8 cellular contexts compared by ENCODE assay signal in genomic region chr4:2243682-2244380, GRCh38. TPM values are rescaled to one million over a fixed set of nuclear protein-coding genes. Genes with fewer than 3 reads are reported as not detected.
DNase-seq lines count a peak whose midpoint lies in the region; ATAC-seq and TF ChIP-seq lines count a peak whose summit lies in the region.

No MANE protein-coding gene starts in this region.

- H3K79me2 ChIP-seq in KMS-11 (ENCODE audit: insufficient read depth, low read depth) = peaks cover 26% of the 10 kb centered on the region

- H3K4me1 Mint-ChIP-seq in activated CD8-positive, alpha-beta memory T cell treated with anti-CD3 and anti-CD28 coated beads, Interleukin-2, amount 10 ng/mL, durations not matched to agents 7 days and 5 days = peaks cover 30% of the 10 kb centered on the region
- H3K4me1 Mint-ChIP-seq in stimulated activated naive B cell treated with anti-CD40 and anti-IgM and Interleukin-4, amounts not matched to agents 10 μg/mL and 1 μg/mL and 100 μg/mL, for 72 hours = peaks cover 23 to 38% of the 10 kb centered on the region in 2 donors

- H3K9me3 ChIP-seq in left ventricle myocardium inferior (replicated peaks) = no peaks in the 10 kb centered on the region

- TF ChIP-seq CTCF in KMS-11 (conservative IDR thresholded peaks at IDR 0.05; ENCODE audit: low read depth, low read length) (0 out of 2 replicates have a peak, but pooled peaks have one; percentile 16), left ventricle myocardium inferior (IDR thresholded peaks at IDR 0.05; ENCODE audit: borderline replicate concordance) (peak; percentile 47)

- H3K36me3 ChIP-seq in KMS-11 (ENCODE audit: insufficient read depth) (no peaks in the 10 kb centered on the region), left ventricle myocardium inferior (peaks cover 12% of the 10 kb centered on the region)

- DNase-seq in DMS53 treated with DMSO at 0.1 percent for 48 hours (lab: John Stamatoyannopoulos, UW; ENCODE audit: unreplicated experiment) (peak; percentile 10), left ventricle myocardium inferior (peak; percentile 50)
- peak; percentile 47 for DNase-seq in activated CD8-positive, alpha-beta memory T cell treated with anti-CD3 and anti-CD28 coated beads, Interleukin-2, amount 10 ng/mL, durations not matched to agents 7 days and 5 days
- DNase-seq in stimulated activated naive B cell treated with anti-CD40 and anti-IgM and Interleukin-4, amounts not matched to agents 10 μg/mL and 1 μg/mL and 100 μg/mL, for 72 hours = no peak

- no peak overlapping the region for H3K27ac Mint-ChIP-seq in activated CD8-positive, alpha-beta memory T cell treated with anti-CD3 and anti-CD28 coated beads, Interleukin-2, amount 10 ng/mL, durations not matched to agents 7 days and 5 days
- H3K27ac Mint-ChIP-seq in stimulated activated naive B cell treated with anti-CD40 and anti-IgM and Interleukin-4, amounts not matched to agents 10 μg/mL and 1 μg/mL and 100 μg/mL, for 72 hours = peak overlapping the region; percentile 33

- H3K4me3 ChIP-seq in KMS-11 (IDR thresholded peaks at IDR 0.05; ENCODE audit: insufficient read depth, low read depth, low read length) (no peak overlapping the region), left ventricle myocardium inferior (no peak overlapping the region)

- CTCF ChIA-PET in activated CD8-positive, alpha-beta memory T cell treated with anti-CD3 and anti-CD28 coated beads, Interleukin-2, amount 10 ng/mL, durations not matched to agents 7 days and 5 days (lab: Charles Lee) = interaction anchor here (1.1 kb wide), 1 partner anchor 18 kb away, joined by 3 read pairs; the partner anchor contains the start of gene MXD4

- no peak overlapping the region for H3K4me3 Mint-ChIP-seq in activated CD8-positive, alpha-beta memory T cell treated with anti-CD3 and anti-CD28 coated beads, Interleukin-2, amount 10 ng/mL, durations not matched to agents 7 days and 5 days
- H3K4me3 Mint-ChIP-seq in stimulated activated naive B cell treated with anti-CD40 and anti-IgM and Interleukin-4, amounts not matched to agents 10 μg/mL and 1 μg/mL and 100 μg/mL, for 72 hours = peak overlapping the region; percentile 20 to 30

- H3K4me1 ChIP-seq in KMS-11 (ENCODE audit: low read depth, poor library complexity, severe bottlenecking) (peaks cover 37% of the 10 kb centered on the region), left ventricle myocardium inferior (peaks cover 74% of the 10 kb centered on the region)

- H3K9me3 Mint-ChIP-seq in activated CD8-positive, alpha-beta memory T cell treated with anti-CD3 and anti-CD28 coated beads, Interleukin-2, amount 10 ng/mL, durations not matched to agents 7 days and 5 days (ENCODE audit: low read depth) = no peaks in the 10 kb centered on the region
- H3K9me3 Mint-ChIP-seq in stimulated activated naive B cell treated with anti-CD40 and anti-IgM and Interleukin-4, amounts not matched to agents 10 μg/mL and 1 μg/mL and 100 μg/mL, for 72 hours = no peaks in the 10 kb centered on the region

- H3K27me3 ChIP-seq in KMS-11 (ENCODE audit: insufficient read depth, low read depth) = no peaks in the 10 kb centered on the region
- no peaks in the 10 kb centered on the region for H3K27me3 ChIP-seq in left ventricle myocardium inferior (ENCODE audit: low read depth)

- H2AFZ ChIP-seq in KMS-11 (ENCODE audit: low read depth) = no peak overlapping the region; the same call in 1 of the 2 replicates

- peak overlapping the region; percentile 33; the same call in 1 of the 2 replicates for H3K4me2 ChIP-seq in KMS-11

- no peak overlapping the region for H3K9ac ChIP-seq in KMS-11

- H3K27me3 Mint-ChIP-seq in activated CD8-positive, alpha-beta memory T cell treated with anti-CD3 and anti-CD28 coated beads, Interleukin-2, amount 10 ng/mL, durations not matched to agents 7 days and 5 days = no peaks in the 10 kb centered on the region
- H3K27me3 Mint-ChIP-seq in stimulated activated naive B cell treated with anti-CD40 and anti-IgM and Interleukin-4, amounts not matched to agents 10 μg/mL and 1 μg/mL and 100 μg/mL, for 72 hours = no peaks in the 10 kb centered on the region

- no peaks in the 10 kb centered on the region for H4K20me1 ChIP-seq in KMS-11 (ENCODE audit: insufficient read depth)

- intact Hi-C loops in left ventricle myocardium inferior (cut with micrococcal nuclease) = no loop called here

- ATAC-seq in activated CD8-positive, alpha-beta memory T cell treated with anti-CD3 and anti-CD28 coated beads, Interleukin-2, amount 10 ng/mL, durations not matched to agents 7 days and 5 days = no peak
- ATAC-seq in stimulated activated naive B cell treated with anti-CD40 and anti-IgM and Interleukin-4, amounts not matched to agents 10 μg/mL and 1 μg/mL and 100 μg/mL, for 72 hours (replicated peaks) = peak in 1 of 2 donors; percentile 17
- ATAC-seq in GM19328 (IDR thresholded peaks at IDR 0.05; ENCODE audit: unreplicated experiment) = no peak
- ATAC-seq in GM19397 (IDR thresholded peaks at IDR 0.05; ENCODE audit: unreplicated experiment) = no peak
- ATAC-seq in GM19351 (IDR thresholded peaks at IDR 0.05; ENCODE audit: unreplicated experiment) = no peak

- H3K36me3 Mint-ChIP-seq in activated CD8-positive, alpha-beta memory T cell treated with anti-CD3 and anti-CD28 coated beads, Interleukin-2, amount 10 ng/mL, durations not matched to agents 7 days and 5 days = peaks cover 16% of the 10 kb centered on the region
- peaks cover 6 to 11% of the 10 kb centered on the region in 2 donors for H3K36me3 Mint-ChIP-seq in stimulated activated naive B cell treated with anti-CD40 and anti-IgM and Interleukin-4, amounts not matched to agents 10 μg/mL and 1 μg/mL and 100 μg/mL, for 72 hours

- H3K27ac ChIP-seq in KMS-11 (no peak overlapping the region), left ventricle myocardium inferior (replicated peaks) (peak overlapping the region; percentile 71)

RNA-seq across cellular contexts. Expression of gene HAUS3, which starts 1.9 kb away (rescaled TPM):
- 10 to 100 TPM; 29.8 to 34.5 TPM for total RNA-seq in activated CD8-positive, alpha-beta memory T cell treated with anti-CD3 and anti-CD28 coated beads, Interleukin-2, amount 10 ng/mL, durations not matched to agents 7 days and 5 days
- total RNA-seq in left ventricle myocardium inferior = 6.4 TPM

RNA-seq across cellular contexts. Expression of gene POLN, which starts 1.9 kb away (rescaled TPM):
- 1 to 10 TPM; 5.5 to 5.6 TPM for total RNA-seq in activated CD8-positive, alpha-beta memory T cell treated with anti-CD3 and anti-CD28 coated beads, Interleukin-2, amount 10 ng/mL, durations not matched to agents 7 days and 5 days
- 2.2 TPM for total RNA-seq in left ventricle myocardium inferior

RNA-seq across cellular contexts. Expression of gene MXD4, which starts 18.1 kb away (rescaled TPM):
- 10 to 100 TPM; 13.7 to 14.3 TPM for total RNA-seq in activated CD8-positive, alpha-beta memory T cell treated with anti-CD3 and anti-CD28 coated beads, Interleukin-2, amount 10 ng/mL, durations not matched to agents 7 days and 5 days
- 40.4 TPM for total RNA-seq in left ventricle myocardium inferior
